In the genomic region with DNA sequence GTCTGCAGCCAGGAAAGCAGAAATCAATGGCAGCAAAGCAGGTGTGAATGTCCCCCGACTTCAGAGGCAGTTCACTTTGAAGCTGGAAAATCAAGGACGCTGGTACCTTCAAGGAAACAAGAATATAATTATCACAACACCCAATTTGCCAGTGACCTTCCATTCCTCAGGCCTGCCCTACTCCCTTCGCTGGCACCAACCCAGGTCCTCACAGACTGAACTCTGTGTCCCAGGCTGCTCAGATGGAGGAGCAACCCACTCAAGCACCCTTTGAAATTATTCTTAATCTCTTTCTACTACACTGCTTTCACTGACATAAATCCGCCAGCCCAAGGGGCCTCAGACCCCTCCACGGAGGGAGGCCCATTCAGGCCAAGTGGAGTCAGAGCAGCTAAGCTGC, we compare ENCODE assay signal across 31 cellular contexts.
"Had no signal": no experiment of that assay in that cellular context is flagged by ENCODE, and none has a peak within 500 bp of the region (broad histone marks: within the 10 kb centered on the region; RNA-seq: fewer than 3 reads in every experiment).

No MANE protein-coding gene starts in this region.

- H3K9me3 Mint-ChIP-seq: central memory CD8-positive, alpha-beta T cell; dendritic cell treated with granulocyte-macrophage colony-stimulating factor and Interleukin-4, amounts not matched to agents 40 ng/mL and 50 ng/mL, for 4 days; immature natural killer cell; memory B cell; naive thymus-derived CD4-positive, alpha-beta T cell; stimulated activated memory B cell treated with anti-CD40 and anti-IgM and Interleukin-4, amounts not matched to agents 10 μg/mL and 1 μg/mL and 100 μg/mL, for 72 hours had no signal

- H3K27me3 ChIP-seq: colonic mucosa, esophagus squamous epithelium, heart right ventricle, sigmoid colon, transverse colon, upper lobe of right lung, uterus had no signal

- H3K4me3 ChIP-seq: colonic mucosa, esophagus squamous epithelium, heart right ventricle, lung, psoas muscle, sigmoid colon, thoracic aorta, transverse colon, upper lobe of right lung, uterus had no signal

- H3K4me1 ChIP-seq: colonic mucosa, esophagus squamous epithelium, heart right ventricle, psoas muscle, sigmoid colon, transverse colon, upper lobe of right lung, uterus had no signal

- H3K36me3 ChIP-seq: colonic mucosa, esophagus squamous epithelium, heart right ventricle, sigmoid colon, thoracic aorta, transverse colon, upper lobe of right lung, uterus had no signal

- H3K27me3 Mint-ChIP-seq: dendritic cell treated with granulocyte-macrophage colony-stimulating factor and Interleukin-4, amounts not matched to agents 40 ng/mL and 50 ng/mL, for 4 days had no signal

- H3K4me1 Mint-ChIP-seq: central memory CD8-positive, alpha-beta T cell; immature natural killer cell; memory B cell; stimulated activated memory B cell treated with anti-CD40 and anti-IgM and Interleukin-4, amounts not matched to agents 10 μg/mL and 1 μg/mL and 100 μg/mL, for 72 hours had no signal

- H3K4me3 Mint-ChIP-seq: central memory CD8-positive, alpha-beta T cell; dendritic cell treated with granulocyte-macrophage colony-stimulating factor and Interleukin-4, amounts not matched to agents 40 ng/mL and 50 ng/mL, for 4 days; immature natural killer cell; memory B cell; naive thymus-derived CD4-positive, alpha-beta T cell; stimulated activated memory B cell treated with anti-CD40 and anti-IgM and Interleukin-4, amounts not matched to agents 10 μg/mL and 1 μg/mL and 100 μg/mL, for 72 hours had no signal

- ATAC-seq: left colon; naive thymus-derived CD4-positive, alpha-beta T cell; psoas muscle; stimulated activated memory B cell treated with anti-CD40 and anti-IgM and Interleukin-4, amounts not matched to agents 10 μg/mL and 1 μg/mL and 100 μg/mL, for 72 hours; stimulated activated naive CD8-positive, alpha-beta T cell treated with anti-CD3 and anti-CD28 coated beads, Interleukin-15, Interleukin-2, amounts not matched to agents 100 U/mL and 50 U/mL, for 24 hours; upper lobe of right lung had no signal

- DNase-seq: colonic mucosa; effector CD8-positive, alpha-beta T cell; erythroblast; esophagus squamous epithelium; foreskin melanocyte; glutamatergic neuron; heart right ventricle; hippocampal formation; immature natural killer cell; islet precursor cell; kidney glomerular epithelial cell; left colon; naive thymus-derived CD4-positive, alpha-beta T cell; occipital lobe; posterior cingulate gyrus; psoas muscle; right cardiac atrium; sigmoid colon; stimulated activated CD4-positive, alpha-beta T cell treated with anti-CD3 and anti-CD28 coated beads, Interleukin-2, amount 100 ng/mL, for 24 hours; stimulated activated CD4-positive, alpha-beta T cell treated with anti-CD3 and anti-CD28 coated beads, Interleukin-4, amount 100 ng/mL, for 4 hours; stimulated activated naive CD8-positive, alpha-beta T cell treated with anti-CD3 and anti-CD28 coated beads, Interleukin-15, Interleukin-2, amounts not matched to agents 100 U/mL and 50 U/mL, for 24 hours; substantia nigra; transverse colon; upper lobe of right lung; uterus had no signal

- H3K27ac Mint-ChIP-seq: dendritic cell treated with granulocyte-macrophage colony-stimulating factor and Interleukin-4, amounts not matched to agents 40 ng/mL and 50 ng/mL, for 4 days; immature natural killer cell; memory B cell; naive thymus-derived CD4-positive, alpha-beta T cell; stimulated activated memory B cell treated with anti-CD40 and anti-IgM and Interleukin-4, amounts not matched to agents 10 μg/mL and 1 μg/mL and 100 μg/mL, for 72 hours had no signal

- H3K9me3 ChIP-seq: colonic mucosa, esophagus squamous epithelium, heart right ventricle, psoas muscle, sigmoid colon, thoracic aorta, transverse colon, upper lobe of right lung, uterus had no signal

- H3K36me3 Mint-ChIP-seq: immature natural killer cell; memory B cell; naive thymus-derived CD4-positive, alpha-beta T cell; stimulated activated memory B cell treated with anti-CD40 and anti-IgM and Interleukin-4, amounts not matched to agents 10 μg/mL and 1 μg/mL and 100 μg/mL, for 72 hours had no signal

- H3K27ac ChIP-seq: colonic mucosa, esophagus squamous epithelium, heart right ventricle, psoas muscle, sigmoid colon, thoracic aorta, transverse colon, upper lobe of right lung, uterus had no signal
